39 cellular contexts compared by ENCODE assay signal in the genomic region with DNA sequence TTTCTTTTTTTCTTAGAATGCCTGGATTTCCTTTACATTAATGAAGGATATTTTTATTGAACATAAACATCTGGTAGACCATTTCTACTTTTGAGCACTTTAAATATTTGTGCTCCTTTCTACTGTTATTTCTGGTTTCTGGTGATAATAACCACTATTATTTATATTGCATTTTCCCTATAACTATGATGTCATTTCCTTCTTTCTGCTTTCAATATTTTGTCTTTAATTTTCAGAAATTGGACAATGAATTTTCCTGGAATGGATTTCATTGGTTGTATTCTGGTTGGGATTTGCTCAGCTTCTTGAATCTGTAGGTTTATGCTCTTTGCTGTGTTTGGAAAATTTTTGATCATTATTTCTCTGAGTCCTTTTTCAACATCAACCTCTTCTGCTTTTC. TPM values are rescaled to one million over a fixed set of nuclear protein-coding genes. Genes with fewer than 3 reads are reported as not detected.
"Had no signal": no experiment of that assay in that cellular context is flagged by ENCODE, and none has a peak within 500 bp of the region (broad histone marks: within the 10 kb centered on the region; RNA-seq: fewer than 3 reads in every experiment).

No MANE protein-coding gene starts in this region.

- H3K27me3 ChIP-seq: MG63 had no signal

- DNase-seq: Karpas-422, Kasumi-1, MG63, MM.1S, MV-4-11, NCI-H1048, NCI-H1092, NCI-H1092 treated with DMSO at 0.1 percent for 48 hours, NCI-H1105, NCI-H1105 treated with DMSO at 0.1 percent for 48 hours, NCI-H1417, NCI-H1417 treated with DMSO at 0.1 percent for 48 hours, NCI-H1436, NCI-H1436 treated with DMSO at 0.1 percent for 48 hours, NCI-H146, NCI-H1694, NCI-H1694 treated with DMSO at 0.1 percent for 48 hours, NCI-H187, NCI-H187 treated with DMSO at 0.1 percent for 48 hours, NCI-H1930, NCI-H2029, NCI-H2029 treated with DMSO at 0.1 percent for 48 hours, NCI-H2081, NCI-H2081 treated with DMSO at 0.1 percent for 48 hours, NCI-H2107, NCI-H2171, NCI-H2171 treated with DMSO at 0.1 percent for 48 hours, NCI-H2227 treated with DMSO at 0.1 percent for 48 hours, NCI-H226, NCI-H345, NCI-H446, NCI-H446 treated with DMSO at 0.1 percent for 48 hours, NCI-H510A, NCI-H510A treated with DMSO at 0.1 percent for 48 hours, NCI-H524, NCI-H524 treated with DMSO at 0.1 percent for 48 hours had no signal

- H3K36me3 ChIP-seq: MG63 had no signal

- H3K9me3 ChIP-seq: MG63 had no signal

- H3K4me3 ChIP-seq: MG63 had no signal

RNA-seq across cellular contexts. Expression of a gene that starts 20.1 kb away (rescaled TPM):
- total RNA-seq: M059J had no signal

RNA-seq across cellular contexts. Expression of a gene that starts 39.8 kb away (rescaled TPM):
- total RNA-seq: M059J, MCF 10A, NCI-H460 had no signal

RNA-seq across cellular contexts. Expression of a gene that starts 40.0 kb away (rescaled TPM):
- total RNA-seq: M059J had no signal
